ENCODE assay signal across 8 cellular contexts in the genomic region with DNA sequence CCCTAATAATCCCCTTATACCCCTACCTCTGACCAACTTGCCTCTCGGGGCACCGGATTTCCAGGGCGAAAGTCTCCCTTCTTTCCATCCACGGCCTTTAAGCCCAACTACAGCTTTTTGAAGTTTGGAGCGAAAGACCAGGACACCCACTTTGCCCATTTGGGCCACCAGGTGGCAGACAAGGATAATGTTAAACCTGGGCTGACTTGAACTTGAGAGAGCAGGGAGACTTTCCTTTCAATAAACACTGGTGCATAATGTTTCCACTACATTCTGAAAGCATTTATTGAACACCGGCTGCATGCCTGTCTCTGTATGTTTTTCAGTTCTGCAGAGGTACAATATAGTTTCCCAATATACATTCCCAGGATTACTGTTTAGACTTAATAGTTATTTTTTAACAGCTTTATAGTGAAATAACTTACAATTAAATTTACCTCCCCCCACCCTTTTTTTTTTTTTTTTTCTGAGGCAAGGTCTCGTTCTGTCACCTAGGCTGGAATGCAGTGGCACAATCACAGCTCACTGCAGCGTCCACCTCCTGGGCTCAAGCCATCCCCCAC. TPM values are rescaled to one million over a fixed set of nuclear protein-coding genes. Genes with fewer than 3 reads are reported as not detected.
DNase-seq lines count a peak whose midpoint lies in the region; ATAC-seq and TF ChIP-seq lines count a peak whose summit lies in the region.

No MANE protein-coding gene starts in this region.

- H3K4me3 Mint-ChIP-seq in activated CD8-positive, alpha-beta memory T cell treated with anti-CD3 and anti-CD28 coated beads, Interleukin-2, amount 10 ng/mL, durations not matched to agents 7 days and 5 days: no peak overlapping the region
- H3K4me3 Mint-ChIP-seq in endothelial cell (ENCODE audit: unreplicated experiment): no peak overlapping the region

- peaks cover 9% of the 10 kb centered on the region for H3K36me3 Mint-ChIP-seq in activated CD8-positive, alpha-beta memory T cell treated with anti-CD3 and anti-CD28 coated beads, Interleukin-2, amount 10 ng/mL, durations not matched to agents 7 days and 5 days
- H3K36me3 Mint-ChIP-seq in endothelial cell (ENCODE audit: low read depth, unreplicated experiment): no peaks in the 10 kb centered on the region

- peak; percentile 51 for DNase-seq in DMS153 treated with DMSO at 0.1 percent for 48 hours (lab: John Stamatoyannopoulos, UW; ENCODE audit: unreplicated experiment)
- peak; percentile 51 for DNase-seq in HS-27A (ENCODE audit: low read depth)
- DNase-seq in NOMO-1 treated with dmso at 0.1 percent for 144 hours (lab: John Stamatoyannopoulos, UW; ENCODE audit: unreplicated experiment): peak; percentile 9
- DNase-seq in activated CD8-positive, alpha-beta memory T cell treated with anti-CD3 and anti-CD28 coated beads, Interleukin-2, amount 10 ng/mL, durations not matched to agents 7 days and 5 days: peak; percentile 88
- DNase-seq in endothelial cell (ENCODE audit: low spot score): peak; percentile 79
- DNase-seq in middle frontal gyrus (ENCODE audit: extremely low spot score, low spot score): peak; percentile 68
- peak; percentile 33 to 50 for DNase-seq in stimulated activated CD8-positive, alpha-beta memory T cell treated with anti-CD3 and anti-CD28 coated beads, Interleukin-4, amount 100 ng/mL, for 1 hour (ENCODE audit: low read depth in 2 of 2, low spot score in 1 of 2)

- CTCF ChIA-PET in activated CD8-positive, alpha-beta memory T cell treated with anti-CD3 and anti-CD28 coated beads, Interleukin-2, amount 10 ng/mL, durations not matched to agents 7 days and 5 days (lab: Charles Lee): interaction anchor here (0.5 to 2.3 kb wide), 32 partner anchors 11 to 488 kb away, joined by 3 to 13 read pairs (median 4); partner anchors contain the start of genes B3GNT9, FBXL8, HSF4 and PDP2

- peaks cover 40% of the 10 kb centered on the region for H3K4me1 Mint-ChIP-seq in activated CD8-positive, alpha-beta memory T cell treated with anti-CD3 and anti-CD28 coated beads, Interleukin-2, amount 10 ng/mL, durations not matched to agents 7 days and 5 days
- no peaks in the 10 kb centered on the region for H3K4me1 Mint-ChIP-seq in endothelial cell (ENCODE audit: unreplicated experiment)

- H3K27ac Mint-ChIP-seq in activated CD8-positive, alpha-beta memory T cell treated with anti-CD3 and anti-CD28 coated beads, Interleukin-2, amount 10 ng/mL, durations not matched to agents 7 days and 5 days: no peak overlapping the region
- no peak overlapping the region for H3K27ac Mint-ChIP-seq in endothelial cell (ENCODE audit: unreplicated experiment)

- peaks cover 21% of the 10 kb centered on the region for H3K27me3 Mint-ChIP-seq in activated CD8-positive, alpha-beta memory T cell treated with anti-CD3 and anti-CD28 coated beads, Interleukin-2, amount 10 ng/mL, durations not matched to agents 7 days and 5 days
- H3K27me3 Mint-ChIP-seq in endothelial cell (ENCODE audit: unreplicated experiment): no peaks in the 10 kb centered on the region

- peaks cover 3% of the 10 kb centered on the region for H3K9me3 Mint-ChIP-seq in activated CD8-positive, alpha-beta memory T cell treated with anti-CD3 and anti-CD28 coated beads, Interleukin-2, amount 10 ng/mL, durations not matched to agents 7 days and 5 days (ENCODE audit: low read depth)
- no peaks in the 10 kb centered on the region for H3K9me3 Mint-ChIP-seq in endothelial cell (ENCODE audit: unreplicated experiment)

- TF ChIP-seq CTCF in endothelial cell (IDR thresholded peaks at IDR 0.05; ENCODE audit: unreplicated experiment): peak; percentile 86

- peak; percentile 89 for ATAC-seq in activated CD8-positive, alpha-beta memory T cell treated with anti-CD3 and anti-CD28 coated beads, Interleukin-2, amount 10 ng/mL, durations not matched to agents 7 days and 5 days
- ATAC-seq in GM21515 (IDR thresholded peaks at IDR 0.05; ENCODE audit: unreplicated experiment): no peak

RNA-seq across cellular contexts. Expression of gene CES3, which starts 6.9 kb away (rescaled TPM):
- 1 to 10 TPM; 2.3 to 4.5 TPM for total RNA-seq in activated CD8-positive, alpha-beta memory T cell treated with anti-CD3 and anti-CD28 coated beads, Interleukin-2, amount 10 ng/mL, durations not matched to agents 7 days and 5 days
- 2.5 TPM for total RNA-seq in endothelial cell (ENCODE audit: unreplicated experiment)

RNA-seq across cellular contexts. Expression of gene CES2, which starts 18.9 kb away (rescaled TPM):
- total RNA-seq in activated CD8-positive, alpha-beta memory T cell treated with anti-CD3 and anti-CD28 coated beads, Interleukin-2, amount 10 ng/mL, durations not matched to agents 7 days and 5 days: 10 to 100 TPM; 34.1 to 35.5 TPM
- 26.7 TPM for total RNA-seq in endothelial cell (ENCODE audit: unreplicated experiment)

RNA-seq across cellular contexts. Expression of gene CIAO2B, which starts 20.0 kb away (rescaled TPM):
- 100 to 1,000 TPM; 124 to 131 TPM for total RNA-seq in activated CD8-positive, alpha-beta memory T cell treated with anti-CD3 and anti-CD28 coated beads, Interleukin-2, amount 10 ng/mL, durations not matched to agents 7 days and 5 days
- 38.8 TPM for total RNA-seq in endothelial cell (ENCODE audit: unreplicated experiment)

RNA-seq across cellular contexts. Expression of gene RRAD, which starts 28.8 kb away (rescaled TPM):
- total RNA-seq in activated CD8-positive, alpha-beta memory T cell treated with anti-CD3 and anti-CD28 coated beads, Interleukin-2, amount 10 ng/mL, durations not matched to agents 7 days and 5 days: 1 to 10 TPM in 1 of 2 experiments, under 1 TPM in 1; 0.55 to 2.5 TPM
- not detected for total RNA-seq in endothelial cell (ENCODE audit: unreplicated experiment)

RNA-seq across cellular contexts. Expression of gene CES4A, which starts 34.2 kb away (rescaled TPM):
- total RNA-seq in activated CD8-positive, alpha-beta memory T cell treated with anti-CD3 and anti-CD28 coated beads, Interleukin-2, amount 10 ng/mL, durations not matched to agents 7 days and 5 days: 10 to 100 TPM in 1 of 2 experiments, 1 to 10 TPM in 1; 8.1 to 11.7 TPM
- 1.1 TPM for total RNA-seq in endothelial cell (ENCODE audit: unreplicated experiment)

Comparison
In these comparisons a context has a peak if more than half of its experiments do, and no peak if none do; other contexts are left out.
1. DNase-seq: peak in every context shown above with its lines; median percentile 88 in activated CD8-positive, alpha-beta memory T cell treated with anti-CD3 and anti-CD28 coated beads, Interleukin-2, amount 10 ng/mL, durations not matched to agents 7 days and 5 days; 79 in endothelial cell; 68 in middle frontal gyrus; 51 in DMS153 treated with DMSO at 0.1 percent for 48 hours; 51 in HS-27A; 42 in stimulated activated CD8-positive, alpha-beta memory T cell treated with anti-CD3 and anti-CD28 coated beads, Interleukin-4, amount 100 ng/mL, for 1 hour; 9 in NOMO-1 treated with dmso at 0.1 percent for 144 hours.